14 cellular contexts compared by ENCODE assay signal in genomic region chr18:77948571-77948970, GRCh38.
DNase-seq lines count a peak whose midpoint lies in the region; ATAC-seq lines count a peak whose summit lies in the region.
"Had no signal": no experiment of that assay in that cellular context is flagged by ENCODE, and none has a peak within 500 bp of the region (broad histone marks: within the 10 kb centered on the region; RNA-seq: fewer than 3 reads in every experiment).

No MANE protein-coding gene starts in this region.

- no peak overlapping the region for H3K27ac ChIP-seq in BLaER1
- H3K27ac ChIP-seq: C4-2B, GM23248 had no signal

- H3K4me3 ChIP-seq in BLaER1 = no peak overlapping the region
- H3K4me3 ChIP-seq: GM23248 had no signal

- H3K27me3 ChIP-seq in BLaER1 = no peaks in the 10 kb centered on the region

- no peak for ATAC-seq in HG02623 (IDR thresholded peaks at IDR 0.05; ENCODE audit: unreplicated experiment)

- DNase-seq in Daoy (ENCODE audit: low read depth) (peak; percentile 41), NCI-H69 (lab: John Stamatoyannopoulos, UW) (peak; percentile 52), left kidney (ENCODE audit: low read depth, low spot score) (peak; percentile 12), NCI-H128 (lab: John Stamatoyannopoulos, UW; ENCODE audit: unreplicated experiment) (no peak), cerebellum (ENCODE audit: low spot score) (no peak)
- DNase-seq in activated CD4-positive, CD25-positive, alpha-beta regulatory T cell (lab: John Stamatoyannopoulos, UW) = no peak
- DNase-seq: ACHN; CD4-positive, alpha-beta memory T cell; DND-41; GM23248; H7 had no signal

- peaks cover 11% of the 10 kb centered on the region for H3K4me1 ChIP-seq in BLaER1

- no peaks in the 10 kb centered on the region for H4K20me1 ChIP-seq in BLaER1

- H3K9ac ChIP-seq in BLaER1 = no peak overlapping the region
- H3K9ac ChIP-seq: GM23248 had no signal

- H3K9me3 ChIP-seq in BLaER1 = peaks cover 12% of the 10 kb centered on the region

- H3K4me2 ChIP-seq in BLaER1 = peak overlapping the region; percentile 67

- H3K36me3 ChIP-seq in BLaER1 = no peaks in the 10 kb centered on the region

Comparison
In these comparisons a context has a peak if more than half of its experiments do, and no peak if none do; other contexts are left out.
1. DNase-seq: peak in Daoy (single experiment), NCI-H69 (single experiment) and left kidney (single experiment); none in NCI-H128 (single experiment), cerebellum (single experiment) and activated CD4-positive, CD25-positive, alpha-beta regulatory T cell (0 of 4).